Comparison of ENCODE assay signal across 21 cellular contexts in the genomic region with DNA sequence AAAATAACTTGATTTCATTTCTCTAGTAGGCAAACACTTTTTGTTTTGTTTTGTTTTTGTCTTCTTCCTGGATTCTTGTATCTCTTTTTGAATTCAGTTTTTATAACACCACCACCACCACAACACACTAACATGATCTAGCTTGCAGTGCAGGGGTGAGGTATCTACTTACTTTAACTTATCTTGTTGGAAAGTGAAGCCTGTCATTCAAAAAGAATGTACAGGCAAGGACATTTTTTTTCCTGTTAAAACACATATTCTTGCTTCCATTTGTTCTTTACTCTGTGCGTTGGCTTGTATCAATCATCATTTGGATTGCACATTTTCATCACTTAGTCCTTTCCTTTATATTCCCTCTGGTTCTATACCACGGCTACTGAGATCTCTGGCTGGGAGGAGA.
"Had no signal": no experiment of that assay in that cellular context is flagged by ENCODE, and none has a peak within 500 bp of the region (broad histone marks: within the 10 kb centered on the region; RNA-seq: fewer than 3 reads in every experiment).

No MANE protein-coding gene starts in this region.

- ATAC-seq: left colon; left ventricle myocardium superior; stimulated activated naive CD8-positive, alpha-beta T cell treated with anti-CD3 and anti-CD28 coated beads, Interleukin-15, Interleukin-2, amounts not matched to agents 100 U/mL and 50 U/mL, for 24 hours had no signal

- H3K27me3 ChIP-seq: esophagus muscularis mucosa, ovary, right atrium auricular region, suprapubic skin, tibial artery, upper lobe of left lung, uterus had no signal

- DNase-seq: cortex of kidney; dorsolateral prefrontal cortex; effector CD8-positive, alpha-beta T cell; foreskin fibroblast; left colon; left ventricle myocardium superior; mesendoderm; naive B cell; nephron progenitor cell; ovary; small intestine; stimulated activated CD4-positive, alpha-beta T cell treated with anti-CD3 and anti-CD28 coated beads, Interleukin-12 subunit alpha, Interleukin-12 subunit beta, amount 100 ng/mL, for 4 hours; stimulated activated CD4-positive, alpha-beta T cell treated with anti-CD3 and anti-CD28 coated beads, Interleukin-2, amount 100 ng/mL, for 48 hours; stimulated activated naive CD8-positive, alpha-beta T cell treated with anti-CD3 and anti-CD28 coated beads, Interleukin-15, Interleukin-2, amounts not matched to agents 100 U/mL and 50 U/mL, for 24 hours; tibial artery; upper lobe of left lung; uterus had no signal

- H3K9me3 ChIP-seq: esophagus muscularis mucosa, ovary, right atrium auricular region, suprapubic skin, tibial artery, upper lobe of left lung, uterus had no signal

- H3K36me3 ChIP-seq: esophagus muscularis mucosa, ovary, right atrium auricular region, suprapubic skin, tibial artery, upper lobe of left lung, uterus had no signal

- H3K4me3 ChIP-seq: dorsolateral prefrontal cortex, esophagus muscularis mucosa, lung, ovary, right atrium auricular region, suprapubic skin, tibial artery, upper lobe of left lung, uterus had no signal

- H3K27ac ChIP-seq: dorsolateral prefrontal cortex, esophagus muscularis mucosa, ovary, right atrium auricular region, suprapubic skin, tibial artery, upper lobe of left lung, uterus had no signal

- H3K4me1 ChIP-seq: esophagus muscularis mucosa, right atrium auricular region, suprapubic skin, tibial artery, upper lobe of left lung, uterus had no signal
